ENCODE assay signal across 8 cellular contexts in genomic region chr10:60777696-60778213, GRCh38.
DNase-seq lines count a peak whose midpoint lies in the region; ATAC-seq and TF ChIP-seq lines count a peak whose summit lies in the region.

No MANE protein-coding gene starts in this region.

- H3K4me3 ChIP-seq in astrocyte of the spinal cord (ENCODE audit: low read depth, low read length) (peak overlapping the region; percentile 81), mucosa of rectum (ENCODE audit: low read length in 2 of 2) (peak overlapping the region; percentile 74 to 79)

- no peaks in the 10 kb centered on the region for H3K27me3 ChIP-seq in mucosa of rectum (ENCODE audit: control insufficient read depth in 2 of 2, insufficient read depth in 2 of 2, low read length in 2 of 2)

- H3K9me3 ChIP-seq in mucosa of rectum (ENCODE audit: control insufficient read depth in 2 of 2, low read length in 2 of 2) = no peaks in the 10 kb centered on the region

- TF ChIP-seq CTCF in astrocyte of the spinal cord (IDR thresholded peaks at IDR 0.05; ENCODE audit: low read depth, low read length) = no peak

- H3K36me3 Mint-ChIP-seq in activated naive CD4-positive, alpha-beta T cell treated with anti-CD3 and anti-CD28 coated beads, Interleukin-2, amount 10 ng/mL, durations not matched to agents 7 days and 5 days = peaks cover 20% of the 10 kb centered on the region

- DNase-seq in activated naive CD4-positive, alpha-beta T cell treated with anti-CD3 and anti-CD28 coated beads, Interleukin-2, amount 10 ng/mL, durations not matched to agents 7 days and 5 days = no peak
- no peak for DNase-seq in activated naive CD4-positive, alpha-beta T cell treated with Interleukin-2 at 50 U/mL for 16 hours
- DNase-seq in astrocyte of the spinal cord (ENCODE audit: low read depth, low spot score) (no peak), T-helper 9 cell (no peak), OCI-M2 (lab: John Stamatoyannopoulos, UW; ENCODE audit: unreplicated experiment) (no peak), NCI-H2196 treated with DMSO at 0.1 percent for 48 hours (lab: John Stamatoyannopoulos, UW; ENCODE audit: unreplicated experiment) (no peak)

- CTCF ChIA-PET in activated naive CD4-positive, alpha-beta T cell treated with anti-CD3 and anti-CD28 coated beads, Interleukin-2, amount 10 ng/mL, durations not matched to agents 7 days and 5 days (lab: Charles Lee) = interaction anchor here (1.3 to 1.4 kb wide), 2 partner anchors 8 to 48 kb away, joined by 3 to 4 read pairs; no protein-coding TSS in a partner anchor

- in situ Hi-C loops in astrocyte of the spinal cord (cut with HindIII; ENCODE audit: low sequenced_read_pairs) = no loop called here

- peak overlapping the region; percentile 48 to 56 for H3K9ac ChIP-seq in mucosa of rectum (ENCODE audit: low read depth in 1 of 2, low read length in 2 of 2)

- H3K4me3 Mint-ChIP-seq in activated naive CD4-positive, alpha-beta T cell treated with anti-CD3 and anti-CD28 coated beads, Interleukin-2, amount 10 ng/mL, durations not matched to agents 7 days and 5 days = peak overlapping the region; percentile 99

- peak overlapping the region; percentile 99 for H3K27ac Mint-ChIP-seq in activated naive CD4-positive, alpha-beta T cell treated with anti-CD3 and anti-CD28 coated beads, Interleukin-2, amount 10 ng/mL, durations not matched to agents 7 days and 5 days

- peaks cover 43% of the 10 kb centered on the region for H3K4me1 Mint-ChIP-seq in activated naive CD4-positive, alpha-beta T cell treated with anti-CD3 and anti-CD28 coated beads, Interleukin-2, amount 10 ng/mL, durations not matched to agents 7 days and 5 days

- peaks cover 17% of the 10 kb centered on the region for H3K27me3 Mint-ChIP-seq in activated naive CD4-positive, alpha-beta T cell treated with anti-CD3 and anti-CD28 coated beads, Interleukin-2, amount 10 ng/mL, durations not matched to agents 7 days and 5 days

- no peaks in the 10 kb centered on the region for H3K9me3 Mint-ChIP-seq in activated naive CD4-positive, alpha-beta T cell treated with anti-CD3 and anti-CD28 coated beads, Interleukin-2, amount 10 ng/mL, durations not matched to agents 7 days and 5 days

- no peaks in the 10 kb centered on the region for H3K36me3 ChIP-seq in mucosa of rectum (ENCODE audit: control insufficient read depth in 2 of 2, insufficient read depth in 2 of 2, low read length in 2 of 2)

- peak; percentile 5 for ATAC-seq in HG03196 (IDR thresholded peaks at IDR 0.05; ENCODE audit: unreplicated experiment)

- no peak overlapping the region for H3K27ac ChIP-seq in mucosa of rectum (ENCODE audit: low read depth in 2 of 2, low read length in 2 of 2)

- peaks cover 0 to 2% of the 10 kb centered on the region in 2 donors for H3K4me1 ChIP-seq in mucosa of rectum (ENCODE audit: control insufficient read depth in 2 of 2, insufficient read depth in 2 of 2, low read length in 2 of 2)
